Comparison of ENCODE assay signal across 13 cellular contexts in genomic region chr4:114601304-114602052, GRCh38. TPM values are rescaled to one million over a fixed set of nuclear protein-coding genes. Genes with fewer than 3 reads are reported as not detected.
DNase-seq lines count a peak whose midpoint lies in the region; ATAC-seq, FAIRE-seq and TF ChIP-seq lines count a peak whose summit lies in the region.
"Had no signal": no experiment of that assay in that cellular context is flagged by ENCODE, and none has a peak within 500 bp of the region (broad histone marks: within the 10 kb centered on the region; RNA-seq: fewer than 3 reads in every experiment).

No MANE protein-coding gene starts in this region.

- CTCF ChIA-PET in activated CD4-positive, alpha-beta memory T cell treated with anti-CD3 and anti-CD28 coated beads for 36 hours (lab: Charles Lee) = interaction anchor here (1.2 kb wide), 1 partner anchor 12 kb away, joined by 3 read pairs; no protein-coding TSS in a partner anchor

- H3K27ac Mint-ChIP-seq in activated CD4-positive, alpha-beta memory T cell treated with anti-CD3 and anti-CD28 coated beads for 36 hours = no peak overlapping the region
- H3K27ac Mint-ChIP-seq: activated T-helper 17 cell treated with anti-CD3 and anti-CD28 coated beads, Interleukin-2, amount 50 U/mL, for 72 hours had no signal

- no peak for TF ChIP-seq POLR2A in adrenal gland (IDR thresholded peaks at IDR 0.05)

- peaks cover 25% of the 10 kb centered on the region for H3K27me3 Mint-ChIP-seq in activated CD4-positive, alpha-beta memory T cell treated with anti-CD3 and anti-CD28 coated beads for 36 hours

- POLR2A ChIA-PET in activated CD4-positive, alpha-beta memory T cell treated with anti-CD3 and anti-CD28 coated beads for 36 hours (lab: Charles Lee) = no interaction called here

- DNase-seq in GM13977 (ENCODE audit: low spot score) (peak; percentile 39), frontal cortex (ENCODE audit: low spot score in 2 of 2) (no peak), SK-N-DZ (ENCODE audit: low spot score) (no peak), adrenal gland (no peak)
- no peak for DNase-seq in activated CD4-positive, alpha-beta memory T cell treated with anti-CD3 and anti-CD28 coated beads for 36 hours
- DNase-seq in activated CD8-positive, alpha-beta memory T cell treated with anti-CD3 and anti-CD28 coated beads, Interleukin-2, amount 50 U/mL, for 48 hours = no peak
- DNase-seq: NCI-H2171 treated with DMSO at 0.1 percent for 48 hours had no signal

- no peaks in the 10 kb centered on the region for H3K36me3 ChIP-seq in adrenal gland (replicated peaks in 1 of 2)

- H3K27me3 ChIP-seq in adrenal gland = peaks cover 28% of the 10 kb centered on the region

- H3K27ac ChIP-seq in adrenal gland = no peak overlapping the region
- H3K27ac ChIP-seq: C4-2B, coronary artery, parathyroid adenoma had no signal

- peaks cover 0 to 5% of the 10 kb centered on the region in 2 donors for H3K4me1 ChIP-seq in adrenal gland (replicated peaks in 1 of 2)
- H3K4me1 ChIP-seq: parathyroid adenoma had no signal

- ATAC-seq in GM21526 (IDR thresholded peaks at IDR 0.05; ENCODE audit: low FRiP score, unreplicated experiment) (peak; percentile 31), HG03378 (IDR thresholded peaks at IDR 0.05; ENCODE audit: unreplicated experiment) (peak; percentile 33)
- ATAC-seq: activated T-helper 17 cell treated with anti-CD3 and anti-CD28 coated beads, Interleukin-2, amount 50 U/mL, for 72 hours had no signal

- in situ Hi-C loops in GM13977 (cut with MboI; ENCODE audit: low pct_unique_long_range_greater_than_20kb, low sequenced_read_pairs, unreplicated experiment) = no loop called here

- no peak overlapping the region for H3K4me3 Mint-ChIP-seq in activated CD4-positive, alpha-beta memory T cell treated with anti-CD3 and anti-CD28 coated beads for 36 hours

- no peak overlapping the region for H3K4me3 ChIP-seq in adrenal gland
- H3K4me3 ChIP-seq: coronary artery had no signal

- peak; percentile 63 for FAIRE-seq in frontal cortex (lab: Jason Lieb, UNC)

- no peaks in the 10 kb centered on the region for H3K9me3 Mint-ChIP-seq in activated CD4-positive, alpha-beta memory T cell treated with anti-CD3 and anti-CD28 coated beads for 36 hours
- H3K9me3 Mint-ChIP-seq: activated T-helper 17 cell treated with anti-CD3 and anti-CD28 coated beads, Interleukin-2, amount 50 U/mL, for 72 hours had no signal

- 65 to 75% (median 69%) methylated on average over 5 of the region's 5 CpGs for WGBS in adrenal gland, 4 donors

- TF ChIP-seq CTCF in GM13977 (IDR thresholded peaks at IDR 0.05; ENCODE audit: extremely low read depth, insufficient read depth, missing control alignments) (no peak), adrenal gland (IDR thresholded peaks at IDR 0.05) (no peak)

- H3K36me3 Mint-ChIP-seq in activated CD4-positive, alpha-beta memory T cell treated with anti-CD3 and anti-CD28 coated beads for 36 hours = no peaks in the 10 kb centered on the region

- intact Hi-C loops in activated CD4-positive, alpha-beta memory T cell treated with anti-CD3 and anti-CD28 coated beads for 36 hours (cut with micrococcal nuclease) = no loop called here
- intact Hi-C loops in adrenal gland (cut with DNase I) = no loop called here

- H3K9me3 ChIP-seq in adrenal gland (replicated peaks in 1 of 3) = no peaks in the 10 kb centered on the region

- peaks cover 15% of the 10 kb centered on the region for H3K4me1 Mint-ChIP-seq in activated CD4-positive, alpha-beta memory T cell treated with anti-CD3 and anti-CD28 coated beads for 36 hours (ENCODE audit: low read depth)
- H3K4me1 Mint-ChIP-seq: activated T-helper 17 cell treated with anti-CD3 and anti-CD28 coated beads, Interleukin-2, amount 50 U/mL, for 72 hours had no signal

RNA-seq across cellular contexts. Expression of gene UGT8, which starts 2.9 kb away (rescaled TPM):
- total RNA-seq in frontal cortex = 4.5 TPM
- 0.22 and 0.58 TPM in 2 replicates for polyA plus RNA-seq in SK-N-DZ (2014; cell fraction: cytosol; rRNA removed)
- 0.13 and 0.18 TPM in 2 replicates for polyA plus RNA-seq in SK-N-DZ (2014; cell fraction: nucleus; rRNA removed)
- under 1 TPM; 0.40 to 0.53 TPM for total RNA-seq in activated CD4-positive, alpha-beta memory T cell treated with anti-CD3 and anti-CD28 coated beads for 36 hours
- under 1 TPM in 4 of 8 donors, not detected in 4; 0.08 to 0.78 (median 0.40) TPM for total RNA-seq in adrenal gland
- under 1 TPM in 2 of 3 donors, not detected in 1; 0.24 to 0.44 TPM for polyA plus RNA-seq in adrenal gland
